10 cellular contexts compared by ENCODE assay signal in the genomic region with DNA sequence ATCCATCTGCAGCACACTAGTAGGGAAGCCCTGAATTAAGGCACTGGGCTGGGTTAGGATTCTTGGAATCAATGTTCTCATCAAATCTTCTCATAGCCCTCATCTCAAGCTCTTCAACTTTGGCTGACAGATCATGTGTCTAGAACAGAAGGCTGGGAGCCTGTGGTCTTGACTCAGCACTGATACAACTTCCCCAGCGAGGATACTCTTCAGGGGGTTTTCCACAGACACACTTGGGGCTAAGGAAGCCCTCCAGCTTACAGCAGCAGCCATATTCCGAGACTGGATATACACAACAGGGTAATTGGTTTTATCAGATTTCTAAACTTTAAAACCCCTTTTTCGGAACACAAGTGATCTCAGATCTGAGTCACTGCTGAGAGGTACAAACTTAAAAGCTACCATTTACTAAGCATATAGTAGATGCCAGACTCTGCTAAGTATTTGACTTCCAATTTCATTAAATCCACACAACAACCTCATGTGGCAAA. TPM values are rescaled to one million over a fixed set of nuclear protein-coding genes. Genes with fewer than 3 reads are reported as not detected.
DNase-seq lines count a peak whose midpoint lies in the region; ATAC-seq and TF ChIP-seq lines count a peak whose summit lies in the region.
"Had no signal": no experiment of that assay in that cellular context is flagged by ENCODE, and none has a peak within 500 bp of the region (broad histone marks: within the 10 kb centered on the region; RNA-seq: fewer than 3 reads in every experiment).

No MANE protein-coding gene starts in this region.

- H3K9me3 ChIP-seq in left lung (no peaks in the 10 kb centered on the region), transverse colon (no peaks in the 10 kb centered on the region)

- DNase-seq in activated naive CD4-positive, alpha-beta T cell treated with Interleukin-2 at 50 U/mL for 16 hours, result peak; percentile 53
- DNase-seq in activated naive CD4-positive, alpha-beta T cell (lab: John Stamatoyannopoulos, UW), result no peak
- peak; percentile 46 for DNase-seq in activated T-cell treated with anti-CD3 and anti-CD28 coated beads for 48 hours (ENCODE audit: low read depth)
- DNase-seq in left lung, result no peak
- peak; percentile 8 for DNase-seq in transverse colon
- DNase-seq in NCI-H526 treated with DMSO at 0.1 percent for 48 hours (lab: John Stamatoyannopoulos, UW), result no peak
- no peak for DNase-seq in cardiac septum (ENCODE audit: low spot score)
- DNase-seq: NCI-H446 had no signal

- WGBS in transverse colon (ENCODE audit: low coverage in 1 of 2), 2 donors, result 60 to 80% methylated on average over 1 to 3 of the region's 3 CpGs

- H3K4me1 ChIP-seq in left lung (peaks cover 33 to 60% of the 10 kb centered on the region in 2 donors), transverse colon (peaks cover under 1 to 45% (median 19%) of the 10 kb centered on the region in 4 donors)

- in situ Hi-C loops in transverse colon (cut with MboI; ENCODE audit: low pct_ligation_motif_present in 1 of 4, low pct_unique_long_range_greater_than_20kb in 1 of 4, low sequenced_read_pairs in 3 of 4), result no loop called here

- TF ChIP-seq EP300 in transverse colon (IDR thresholded peaks at IDR 0.05; ENCODE audit: low read depth), result no peak

- H3K27me3 ChIP-seq in left lung (no peaks in the 10 kb centered on the region), transverse colon (peaks cover 14% of the 10 kb centered on the region)

- peak overlapping the region; percentile 4 to 19 for H3K27ac ChIP-seq in left lung
- H3K27ac ChIP-seq in transverse colon, result peak overlapping the region in 1 of 4 donors; percentile 9
- H3K27ac ChIP-seq: C4-2B had no signal

- TF ChIP-seq CTCF in left lung (IDR thresholded peaks at IDR 0.05), result no peak
- no peak for TF ChIP-seq CTCF in transverse colon (IDR thresholded peaks at IDR 0.05)

- H3K4me3 ChIP-seq in left lung (peak overlapping the region in 1 of 2 donors; percentile 0), transverse colon (no peak overlapping the region)

- intact Hi-C loops in left lung (cut with DNase I), result no loop called here
- intact Hi-C loops in transverse colon (cut with DNase I; ENCODE audit: low total_unique reads), result no loop called here
- intact Hi-C loops in cardiac septum (cut with DNase I), result no loop called here

- H3K36me3 ChIP-seq in left lung (no peaks in the 10 kb centered on the region), transverse colon (no peaks in the 10 kb centered on the region)

- ATAC-seq in left lung, result no peak
- ATAC-seq in GM18868 (IDR thresholded peaks at IDR 0.05; ENCODE audit: unreplicated experiment), result no peak

- TF ChIP-seq POLR2A in transverse colon (IDR thresholded peaks at IDR 0.05), result no peak

RNA-seq across cellular contexts. Expression of a gene that starts 3.5 kb away (rescaled TPM):
- total RNA-seq in left lung (10 to 100 TPM; 30.0 to 33.0 TPM), transverse colon (10 to 100 TPM in 1 of 4 donors, 1 to 10 TPM in 3; 5.3 to 16.5 (median 8.2) TPM), cardiac septum (19.8 TPM)

RNA-seq across cellular contexts. Expression of a gene that starts 37.7 kb away (rescaled TPM):
- total RNA-seq in left lung (100 to 1,000 TPM; 791 to 876 TPM), transverse colon (100 to 1,000 TPM; 234 to 709 (median 558) TPM), cardiac septum (191 TPM)

Comparison
In these comparisons a context has a peak if more than half of its experiments do, and no peak if none do; other contexts are left out.
1. DNase-seq: peak in activated naive CD4-positive, alpha-beta T cell treated with Interleukin-2 at 50 U/mL for 16 hours (single experiment), activated T-cell treated with anti-CD3 and anti-CD28 coated beads for 48 hours (single experiment) and transverse colon (single experiment); none in activated naive CD4-positive, alpha-beta T cell (0 of 4), left lung (0 of 2), NCI-H526 treated with DMSO at 0.1 percent for 48 hours (single experiment) and cardiac septum (single experiment).